Comparison of ENCODE assay signal across 1 cellular context in the genomic region with DNA sequence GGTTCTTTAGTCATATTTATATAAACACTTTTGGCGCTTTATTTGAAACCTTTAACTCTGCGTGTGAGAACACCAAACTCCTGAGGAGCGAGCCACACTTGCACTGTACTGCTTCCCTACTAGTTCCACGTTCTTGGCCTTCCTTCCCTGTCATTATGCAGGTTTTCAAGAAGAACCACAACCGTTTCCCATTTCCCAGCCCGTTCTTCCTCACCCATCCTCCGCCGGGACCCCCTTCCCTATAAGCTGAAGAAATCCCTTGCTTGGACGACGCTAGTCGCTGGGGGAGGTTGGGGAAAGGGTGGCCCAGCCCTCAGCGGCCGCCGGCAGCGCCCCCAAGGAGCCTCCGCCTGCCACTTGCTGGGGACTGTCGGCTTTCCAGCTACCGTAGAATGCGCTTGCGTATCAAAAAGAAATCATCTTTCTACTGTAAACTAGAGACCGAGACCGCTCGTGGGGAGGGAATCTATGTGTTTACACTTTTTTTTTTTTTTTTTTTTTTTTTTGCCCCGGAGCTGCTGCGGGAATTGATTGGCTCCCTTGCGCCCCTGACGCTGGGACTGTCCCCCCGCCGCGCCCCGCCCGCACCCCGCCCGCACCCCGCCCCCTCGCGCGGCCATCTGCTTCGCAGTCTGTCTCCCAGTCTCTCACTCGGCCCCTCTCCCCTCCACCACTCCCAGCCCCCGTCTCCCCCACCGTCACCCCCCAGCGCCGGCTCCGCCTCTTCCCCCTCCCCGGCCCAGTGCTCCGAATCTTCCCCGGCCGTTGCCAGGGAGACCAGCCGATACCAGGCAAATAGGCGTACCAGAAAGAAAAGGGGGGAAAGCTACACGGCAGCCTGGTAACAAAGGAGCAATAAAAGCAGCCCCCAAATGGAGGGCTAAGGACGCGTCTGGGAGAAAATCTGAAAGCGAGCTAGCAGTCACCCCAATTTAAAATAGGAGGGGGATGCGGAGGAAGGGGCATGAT.
TF ChIP-seq lines count a peak whose summit lies in the region.

No MANE protein-coding gene starts in this region.

TF ChIP-seq in HEK293, 187 proteins besides CTCF, POLR2A, EP300 and RAD21 (continued from another document):
- no peak for TF ChIP-seq ZNF585B (tag by site-specific recombination; IDR thresholded peaks at IDR 0.05)
- no peak for TF ChIP-seq RBAK (tag by site-specific recombination; IDR thresholded peaks at IDR 0.05)
- no peak for TF ChIP-seq ZNF548 (tag by site-specific recombination; IDR thresholded peaks at IDR 0.05)
- no peak for TF ChIP-seq ZNF19 (tag by site-specific recombination; IDR thresholded peaks at IDR 0.05; ENCODE audit: low read depth)
- no peak for TF ChIP-seq MZF1 (tag by site-specific recombination; IDR thresholded peaks at IDR 0.05; ENCODE audit: borderline replicate concordance)
- TF ChIP-seq, protein P1, sequence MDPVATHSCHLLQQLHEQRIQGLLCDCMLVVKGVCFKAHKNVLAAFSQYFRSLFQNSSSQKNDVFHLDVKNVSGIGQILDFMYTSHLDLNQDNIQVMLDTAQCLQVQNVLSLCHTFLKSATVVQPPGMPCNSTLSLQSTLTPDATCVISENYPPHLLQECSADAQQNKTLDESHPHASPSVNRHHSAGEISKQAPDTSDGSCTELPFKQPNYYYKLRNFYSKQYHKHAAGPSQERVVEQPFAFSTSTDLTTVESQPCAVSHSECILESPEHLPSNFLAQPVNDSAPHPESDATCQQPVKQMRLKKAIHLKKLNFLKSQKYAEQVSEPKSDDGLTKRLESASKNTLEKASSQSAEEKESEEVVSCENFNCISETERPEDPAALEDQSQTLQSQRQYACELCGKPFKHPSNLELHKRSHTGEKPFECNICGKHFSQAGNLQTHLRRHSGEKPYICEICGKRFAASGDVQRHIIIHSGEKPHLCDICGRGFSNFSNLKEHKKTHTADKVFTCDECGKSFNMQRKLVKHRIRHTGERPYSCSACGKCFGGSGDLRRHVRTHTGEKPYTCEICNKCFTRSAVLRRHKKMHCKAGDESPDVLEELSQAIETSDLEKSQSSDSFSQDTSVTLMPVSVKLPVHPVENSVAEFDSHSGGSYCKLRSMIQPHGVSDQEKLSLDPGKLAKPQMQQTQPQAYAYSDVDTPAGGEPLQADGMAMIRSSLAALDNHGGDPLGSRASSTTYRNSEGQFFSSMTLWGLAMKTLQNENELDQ (tag by site-specific recombination; IDR thresholded peaks at IDR 0.05; ENCODE audit: low read depth) = no peak
- peak; percentile 34; the same call in 1 of the 2 replicates for TF ChIP-seq IKZF3 (tag by site-specific recombination; IDR thresholded peaks at IDR 0.05)
- TF ChIP-seq, protein P2, sequence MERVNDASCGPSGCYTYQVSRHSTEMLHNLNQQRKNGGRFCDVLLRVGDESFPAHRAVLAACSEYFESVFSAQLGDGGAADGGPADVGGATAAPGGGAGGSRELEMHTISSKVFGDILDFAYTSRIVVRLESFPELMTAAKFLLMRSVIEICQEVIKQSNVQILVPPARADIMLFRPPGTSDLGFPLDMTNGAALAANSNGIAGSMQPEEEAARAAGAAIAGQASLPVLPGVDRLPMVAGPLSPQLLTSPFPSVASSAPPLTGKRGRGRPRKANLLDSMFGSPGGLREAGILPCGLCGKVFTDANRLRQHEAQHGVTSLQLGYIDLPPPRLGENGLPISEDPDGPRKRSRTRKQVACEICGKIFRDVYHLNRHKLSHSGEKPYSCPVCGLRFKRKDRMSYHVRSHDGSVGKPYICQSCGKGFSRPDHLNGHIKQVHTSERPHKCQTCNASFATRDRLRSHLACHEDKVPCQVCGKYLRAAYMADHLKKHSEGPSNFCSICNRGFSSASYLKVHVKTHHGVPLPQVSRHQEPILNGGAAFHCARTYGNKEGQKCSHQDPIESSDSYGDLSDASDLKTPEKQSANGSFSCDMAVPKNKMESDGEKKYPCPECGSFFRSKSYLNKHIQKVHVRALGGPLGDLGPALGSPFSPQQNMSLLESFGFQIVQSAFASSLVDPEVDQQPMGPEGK (tag by site-specific recombination; IDR thresholded peaks at IDR 0.05) = peak; percentile 25
- no peak for TF ChIP-seq ZNF221 (tag by site-specific recombination; IDR thresholded peaks at IDR 0.05; ENCODE audit: borderline replicate concordance)
- no peak; the same call in 1 of the 2 replicates for TF ChIP-seq ZNF394 (tag by site-specific recombination; IDR thresholded peaks at IDR 0.05; ENCODE audit: borderline replicate concordance)
- TF ChIP-seq, protein P3, sequence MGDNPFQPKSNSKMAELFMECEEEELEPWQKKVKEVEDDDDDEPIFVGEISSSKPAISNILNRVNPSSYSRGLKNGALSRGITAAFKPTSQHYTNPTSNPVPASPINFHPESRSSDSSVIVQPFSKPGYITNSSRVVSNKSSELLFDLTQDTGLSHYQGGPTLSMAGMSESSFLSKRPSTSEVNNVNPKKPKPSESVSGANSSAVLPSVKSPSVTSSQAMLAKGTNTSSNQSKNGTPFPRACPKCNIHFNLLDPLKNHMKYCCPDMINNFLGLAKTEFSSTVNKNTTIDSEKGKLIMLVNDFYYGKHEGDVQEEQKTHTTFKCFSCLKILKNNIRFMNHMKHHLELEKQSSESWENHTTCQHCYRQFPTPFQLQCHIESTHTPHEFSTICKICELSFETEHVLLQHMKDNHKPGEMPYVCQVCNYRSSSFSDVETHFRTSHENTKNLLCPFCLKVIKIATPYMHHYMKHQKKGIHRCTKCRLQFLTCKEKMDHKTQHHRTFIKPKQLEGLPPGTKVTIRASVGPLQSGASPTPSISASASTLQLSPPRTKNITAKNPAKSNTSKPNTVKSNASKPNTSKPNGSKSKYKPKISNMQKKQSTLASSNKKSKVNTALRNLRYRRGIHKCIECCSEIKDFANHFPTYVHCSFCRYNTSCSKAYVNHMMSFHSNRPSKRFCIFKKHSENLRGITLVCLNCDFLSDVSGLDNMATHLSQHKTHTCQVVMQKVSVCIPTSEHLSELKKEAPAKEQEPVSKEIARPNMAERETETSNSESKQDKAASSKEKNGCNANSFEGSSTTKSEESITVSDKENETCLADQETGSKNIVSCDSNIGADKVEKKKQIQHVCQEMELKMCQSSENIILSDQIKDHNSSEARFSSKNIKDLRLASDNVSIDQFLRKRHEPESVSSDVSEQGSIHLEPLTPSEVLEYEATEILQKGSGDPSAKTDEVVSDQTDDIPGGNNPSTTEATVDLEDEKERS (tag by site-specific recombination; IDR thresholded peaks at IDR 0.05) = no peak
- TF ChIP-seq ZNF223 (tag by site-specific recombination; IDR thresholded peaks at IDR 0.05) = 0 out of 2 replicates have a peak, but pooled peaks have one; percentile 49
- no peak for TF ChIP-seq ZNF510 (tag by site-specific recombination; IDR thresholded peaks at IDR 0.05; ENCODE audit: insufficient replicate concordance)
- TF ChIP-seq, protein P4, sequence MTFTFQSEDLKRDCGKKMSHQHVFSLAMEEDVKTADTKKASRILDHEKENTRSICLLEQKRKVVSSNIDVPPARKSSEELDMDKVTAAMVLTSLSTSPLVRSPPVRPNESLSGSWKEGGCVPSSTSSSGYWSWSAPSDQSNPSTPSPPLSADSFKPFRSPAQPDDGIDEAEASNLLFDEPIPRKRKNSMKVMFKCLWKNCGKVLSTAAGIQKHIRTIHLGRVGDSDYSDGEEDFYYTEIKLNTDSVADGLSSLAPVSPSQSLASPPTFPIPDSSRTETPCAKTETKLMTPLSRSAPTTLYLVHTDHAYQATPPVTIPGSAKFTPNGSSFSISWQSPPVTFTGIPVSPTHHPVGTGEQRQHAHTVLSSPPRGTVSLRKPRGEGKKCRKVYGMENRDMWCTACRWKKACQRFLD (tag by site-specific recombination; IDR thresholded peaks at IDR 0.05) = no peak
- TF ChIP-seq MEIS1 (CRISPR knock-in tag; IDR thresholded peaks at IDR 0.05; ENCODE audit: borderline replicate concordance) = no peak
- 0 out of 2 replicates have a peak, but pooled peaks have one; percentile 25 for TF ChIP-seq MYNN (tag by site-specific recombination; IDR thresholded peaks at IDR 0.05; ENCODE audit: borderline replicate concordance)
- no peak for TF ChIP-seq HOXA7 (CRISPR knock-in tag; IDR thresholded peaks at IDR 0.05; ENCODE audit: borderline replicate concordance)
- no peak for TF ChIP-seq HOXD13 (CRISPR knock-in tag; IDR thresholded peaks at IDR 0.05; ENCODE audit: borderline replicate concordance)
- no peak for TF ChIP-seq ZNF660 (tag by site-specific recombination; IDR thresholded peaks at IDR 0.05)
- TF ChIP-seq ZXDB (tag by site-specific recombination; IDR thresholded peaks at IDR 0.05) = peak; percentile 18; the same call in 1 of the 2 replicates
- TF ChIP-seq, protein P5, sequence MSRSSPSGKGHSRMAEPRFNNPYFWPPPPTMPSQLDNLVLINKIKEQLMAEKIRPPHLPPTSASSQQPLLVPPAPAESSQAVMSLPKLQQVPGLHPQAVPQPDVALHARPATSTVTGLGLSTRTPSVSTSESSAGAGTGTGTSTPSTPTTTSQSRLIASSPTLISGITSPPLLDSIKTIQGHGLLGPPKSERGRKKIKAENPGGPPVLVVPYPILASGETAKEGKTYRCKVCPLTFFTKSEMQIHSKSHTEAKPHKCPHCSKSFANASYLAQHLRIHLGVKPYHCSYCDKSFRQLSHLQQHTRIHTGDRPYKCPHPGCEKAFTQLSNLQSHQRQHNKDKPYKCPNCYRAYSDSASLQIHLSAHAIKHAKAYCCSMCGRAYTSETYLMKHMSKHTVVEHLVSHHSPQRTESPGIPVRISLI (tag by site-specific recombination; IDR thresholded peaks at IDR 0.05) = 0 out of 2 replicates have a peak, but pooled peaks have one; percentile 48
